Comparison of ENCODE assay signal across 21 cellular contexts in the genomic region with DNA sequence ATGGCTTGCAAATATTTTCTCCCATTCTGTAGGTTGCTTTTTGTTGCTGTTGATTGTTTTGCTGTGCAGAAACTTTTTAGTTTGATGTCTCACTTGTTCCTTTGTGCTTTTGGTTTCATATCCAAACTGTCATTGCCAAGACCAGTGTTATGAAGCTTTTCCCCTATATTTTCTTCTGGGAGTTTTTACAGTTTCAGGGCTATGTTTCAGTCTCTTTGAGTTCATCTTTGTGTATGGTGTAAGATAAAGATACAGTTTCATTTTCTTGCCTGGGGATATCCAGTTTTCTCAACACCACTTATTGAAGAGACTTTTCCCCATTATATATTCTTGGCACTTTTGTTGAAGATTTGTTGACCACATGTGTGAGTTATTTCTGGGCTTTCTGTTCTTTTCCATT.
DNase-seq lines count a peak whose midpoint lies in the region; ATAC-seq lines count a peak whose summit lies in the region.
"Had no signal": no experiment of that assay in that cellular context is flagged by ENCODE, and none has a peak within 500 bp of the region (broad histone marks: within the 10 kb centered on the region; RNA-seq: fewer than 3 reads in every experiment).

No MANE protein-coding gene starts in this region.

- H3K27me3 Mint-ChIP-seq in activated T-cell treated with anti-CD3 and anti-CD28 coated beads, Interleukin-2, amount 50 U/mL, for 4 hours (ENCODE audit: low read depth), result no peaks in the 10 kb centered on the region
- no peaks in the 10 kb centered on the region for H3K27me3 Mint-ChIP-seq in activated T-helper 17 cell treated with anti-CD3 and anti-CD28 coated beads, Interleukin-2, amount 50 U/mL, for 72 hours
- H3K27me3 Mint-ChIP-seq: CD4-positive, alpha-beta memory T cell had no signal

- ATAC-seq in activated T-cell treated with anti-CD3 and anti-CD28 coated beads, Interleukin-2, amount 50 U/mL, for 4 hours, result peak; percentile 41 to 70
- ATAC-seq in activated T-helper 17 cell treated with anti-CD3 and anti-CD28 coated beads, Interleukin-2, amount 50 U/mL, for 72 hours (replicated peaks), result peak; percentile 65
- ATAC-seq: K562, Right ventricle myocardium inferior had no signal

- H3K4me1 Mint-ChIP-seq in activated T-cell treated with anti-CD3 and anti-CD28 coated beads, Interleukin-2, amount 50 U/mL, for 4 hours (ENCODE audit: low read depth), result no peaks in the 10 kb centered on the region
- peaks cover 6% of the 10 kb centered on the region for H3K4me1 Mint-ChIP-seq in activated T-helper 17 cell treated with anti-CD3 and anti-CD28 coated beads, Interleukin-2, amount 50 U/mL, for 72 hours
- H3K4me1 Mint-ChIP-seq: CD4-positive, alpha-beta memory T cell had no signal

- no peaks in the 10 kb centered on the region for H3K9me3 Mint-ChIP-seq in activated T-cell treated with anti-CD3 and anti-CD28 coated beads, Interleukin-2, amount 50 U/mL, for 4 hours
- H3K9me3 Mint-ChIP-seq in activated T-helper 17 cell treated with anti-CD3 and anti-CD28 coated beads, Interleukin-2, amount 50 U/mL, for 72 hours, result no peaks in the 10 kb centered on the region
- H3K9me3 Mint-ChIP-seq: CD4-positive, alpha-beta memory T cell had no signal

- peaks cover 10% of the 10 kb centered on the region for H3K36me3 Mint-ChIP-seq in activated T-cell treated with anti-CD3 and anti-CD28 coated beads, Interleukin-2, amount 50 U/mL, for 4 hours (ENCODE audit: insufficient read depth)
- H3K36me3 Mint-ChIP-seq in activated T-helper 17 cell treated with anti-CD3 and anti-CD28 coated beads, Interleukin-2, amount 50 U/mL, for 72 hours (ENCODE audit: low read depth), result no peaks in the 10 kb centered on the region

- no peak for DNase-seq in activated T-cell treated with anti-CD3 and anti-CD28 coated beads, Interleukin-2, amount 50 U/mL, for 4 hours
- no peak for DNase-seq in activated T-cell treated with anti-CD3 and anti-CD28 coated beads, Interleukin-2, amount 50 U/mL, for 1 hour
- DNase-seq in fibroblast of gingiva (ENCODE audit: low read depth) (peak; percentile 15), NCI-H748 treated with DMSO at 0.1 percent for 48 hours (lab: John Stamatoyannopoulos, UW) (no peak), NCI-H146 treated with DMSO at 0.1 percent for 48 hours (lab: John Stamatoyannopoulos, UW; ENCODE audit: unreplicated experiment) (no peak), nucleus accumbens (lab: John Stamatoyannopoulos, UW) (no peak)
- DNase-seq: CD4-positive, alpha-beta memory T cell; COR-L47; DMS53; GOT3; HCEC 1CT; NCI-H1105 treated with DMSO at 0.1 percent for 48 hours; NCI-H146; NCI-H2029; NCI-H446; NCI-H526; PC-9; SJCRH30 had no signal

- H3K4me3 Mint-ChIP-seq in activated T-cell treated with anti-CD3 and anti-CD28 coated beads, Interleukin-2, amount 50 U/mL, for 4 hours, result no peak overlapping the region
- H3K4me3 Mint-ChIP-seq in activated T-helper 17 cell treated with anti-CD3 and anti-CD28 coated beads, Interleukin-2, amount 50 U/mL, for 72 hours, result no peak overlapping the region
- H3K4me3 Mint-ChIP-seq: CD4-positive, alpha-beta memory T cell had no signal

- peak overlapping the region; percentile 31 for H3K27ac Mint-ChIP-seq in activated T-helper 17 cell treated with anti-CD3 and anti-CD28 coated beads, Interleukin-2, amount 50 U/mL, for 72 hours
- H3K27ac Mint-ChIP-seq: CD4-positive, alpha-beta memory T cell had no signal
